In the genomic region with DNA sequence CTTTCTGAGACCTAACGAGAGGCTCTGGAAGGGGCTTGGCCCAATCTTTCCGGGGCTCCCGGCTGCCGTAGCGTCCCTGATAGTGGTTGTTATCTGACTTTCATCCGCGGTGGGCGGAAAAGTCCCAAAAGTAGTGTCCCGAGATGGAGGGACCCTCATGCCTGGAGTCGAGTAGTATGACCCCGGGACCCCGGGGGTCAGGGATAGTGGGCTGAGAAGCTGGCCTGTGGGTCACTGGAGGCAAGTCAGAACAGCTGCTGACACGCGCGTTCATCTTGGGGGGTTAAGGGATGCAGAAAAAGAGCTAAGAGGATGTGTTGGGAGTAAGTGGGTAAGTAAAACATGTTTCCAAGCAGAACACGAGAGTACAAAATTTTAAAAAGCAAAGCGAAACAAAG, we compare ENCODE assay signal across 10 cellular contexts.
DNase-seq lines count a peak whose midpoint lies in the region; TF ChIP-seq lines count a peak whose summit lies in the region.
"Had no signal": no experiment of that assay in that cellular context is flagged by ENCODE, and none has a peak within 500 bp of the region (broad histone marks: within the 10 kb centered on the region; RNA-seq: fewer than 3 reads in every experiment).

No MANE protein-coding gene starts in this region.

- H3K9ac ChIP-seq in NT2/D1 (ENCODE audit: insufficient read length, low read depth) (no peak overlapping the region), neuronal stem cell (ENCODE audit: low read depth, low read length, poor library complexity) (no peak overlapping the region)

- H3K79me1 ChIP-seq in neuronal stem cell (ENCODE audit: low read depth, low read length) = no peaks in the 10 kb centered on the region

- H3K4me3 ChIP-seq in NT2/D1 (ENCODE audit: insufficient read length, low read depth) = peak overlapping the region; percentile 21
- H3K4me3 ChIP-seq in esophagus muscularis mucosa = peak overlapping the region; percentile 19 to 38 (median 26)
- H3K4me3 ChIP-seq in neuronal stem cell (ENCODE audit: low read length in 2 of 2) = no peak overlapping the region

- DNase-seq in C1 segment of cervical spinal cord (lab: John Stamatoyannopoulos, UW) (peak in 9 of 14 donors; percentile 21 to 84 (median 58)), NT2/D1 (ENCODE audit: low read depth, low spot score) (no peak), esophagus muscularis mucosa (ENCODE audit: extremely low spot score) (no peak), neuronal stem cell (ENCODE audit: low spot score) (peak; percentile 6), MCF 10A (ENCODE audit: unreplicated experiment) (no peak), NCI-H1930 (lab: John Stamatoyannopoulos, UW) (no peak), GOT3 (lab: John Stamatoyannopoulos, UW) (no peak)
- no peak for DNase-seq in stimulated activated naive CD4-positive, alpha-beta T cell treated with Interleukin-2 at 50 U/mL for 16 hours (lab: John Stamatoyannopoulos, UW)
- DNase-seq: NCI-H526 treated with DMSO at 0.1 percent for 48 hours, Right ventricle myocardium superior had no signal

- no peak overlapping the region for H2BK120ac ChIP-seq in neuronal stem cell (ENCODE audit: low read depth, low read length)

- H3K4ac ChIP-seq in neuronal stem cell (ENCODE audit: low read length) = no peak overlapping the region

- no peak overlapping the region for H2BK5ac ChIP-seq in neuronal stem cell (ENCODE audit: low read length)

- no peak overlapping the region for H4K8ac ChIP-seq in neuronal stem cell (ENCODE audit: low read depth, low read length)

- no peak overlapping the region for H2BK12ac ChIP-seq in neuronal stem cell (ENCODE audit: low read length)

- POLR2A ChIA-PET in MCF 10A (lab: Yijun Ruan, JAX) = no interaction called here

- intact Hi-C loops in esophagus muscularis mucosa (cut with DNase I) (no loop called here), MCF 10A (cut with micrococcal nuclease) (no loop called here)

- no peak overlapping the region for H3K14ac ChIP-seq in neuronal stem cell (ENCODE audit: low read length)

- WGBS in esophagus muscularis mucosa = 26% methylated on average over 16 of the region's 17 CpGs
- no CpG with 5 or more reads among the region's 17 CpGs for WGBS in neuronal stem cell (ENCODE audit: extremely low coverage in 2 of 2, insufficient read length in 2 of 2, insufficient replicate concordance in 1 of 2), 2 donors

- no peak overlapping the region for H2BK15ac ChIP-seq in neuronal stem cell (ENCODE audit: low read length)

- no peaks in the 10 kb centered on the region for H3K4me1 Mint-ChIP-seq in MCF 10A (ENCODE audit: insufficient read depth, unreplicated experiment)

- peaks cover 2% of the 10 kb centered on the region; the same call in 1 of the 2 replicates for H3K9me3 ChIP-seq in NT2/D1 (ENCODE audit: insufficient read depth, low read length)
- no peaks in the 10 kb centered on the region for H3K9me3 ChIP-seq in esophagus muscularis mucosa
- no peaks in the 10 kb centered on the region for H3K9me3 ChIP-seq in neuronal stem cell (replicated peaks in 1 of 2; ENCODE audit: control insufficient read depth in 2 of 2, insufficient read depth in 1 of 2, low read depth in 1 of 2, low read length in 2 of 2)

- no peaks in the 10 kb centered on the region for H3K36me3 ChIP-seq in NT2/D1 (ENCODE audit: insufficient read depth, insufficient read length, low read length)
- no peaks in the 10 kb centered on the region for H3K36me3 ChIP-seq in esophagus muscularis mucosa
- no peaks in the 10 kb centered on the region for H3K36me3 ChIP-seq in neuronal stem cell (replicated peaks in 1 of 2; ENCODE audit: control insufficient read depth in 2 of 2, insufficient read depth in 2 of 2, low read length in 2 of 2)

- no peak for TF ChIP-seq CTCF in esophagus muscularis mucosa (IDR thresholded peaks at IDR 0.05)
- no peak for TF ChIP-seq CTCF in MCF 10A (IDR thresholded peaks at IDR 0.05; ENCODE audit: unreplicated experiment)

- CTCF ChIA-PET in MCF 10A (lab: Yijun Ruan, JAX) = interaction anchor here (0.9 kb wide), 1 partner anchor 33 kb away, joined by 3 read pairs; no protein-coding TSS in a partner anchor

- H3K4me3 Mint-ChIP-seq in MCF 10A (ENCODE audit: unreplicated experiment) = no peak overlapping the region

- no peak overlapping the region for H3K23ac ChIP-seq in neuronal stem cell (ENCODE audit: low read depth, low read length, poor library complexity)

- no peak for TF ChIP-seq EP300 in esophagus muscularis mucosa (IDR thresholded peaks at IDR 0.05)

- peak overlapping the region; percentile 77 for H2AFZ ChIP-seq in neuronal stem cell (ENCODE audit: low read length)

- peak overlapping the region; percentile 46 for H3K18ac ChIP-seq in neuronal stem cell (ENCODE audit: low read length)

- no TSS peak for BruUV-seq in MCF 10A (replicated peaks; lab: Mats Ljungman, UMichigan)

- no peaks in the 10 kb centered on the region for H3K9me3 Mint-ChIP-seq in MCF 10A (ENCODE audit: unreplicated experiment)

- H3K27ac Mint-ChIP-seq in MCF 10A (ENCODE audit: low read depth, unreplicated experiment) = no peak overlapping the region

- H3K27me3 ChIP-seq in NT2/D1 (ENCODE audit: insufficient read depth, insufficient read length) (peaks cover 71% of the 10 kb centered on the region), esophagus muscularis mucosa (peaks cover 0 to 57% (median 11%) of the 10 kb centered on the region in 4 donors), neuronal stem cell (ENCODE audit: control insufficient read depth in 3 of 3, insufficient read depth in 3 of 3, low read depth in 1 of 3, low read length in 3 of 3) (peaks cover 13 to 74% (median 53%) of the 10 kb centered on the region in 3 experiments)

- H2AK5ac ChIP-seq in neuronal stem cell (ENCODE audit: low read depth, low read length) = no peak overlapping the region

- peaks cover 21% of the 10 kb centered on the region for H3K27me3 Mint-ChIP-seq in MCF 10A (ENCODE audit: insufficient read depth, unreplicated experiment)

- peak overlapping the region; percentile 54 for H3K4me2 ChIP-seq in neuronal stem cell (ENCODE audit: insufficient read depth, low read length, poor library complexity, severe bottlenecking)

- H3K4me1 ChIP-seq in NT2/D1 (ENCODE audit: insufficient read depth, insufficient read length) = no peaks in the 10 kb centered on the region
- peaks cover 31 to 59% (median 52%) of the 10 kb centered on the region in 4 donors for H3K4me1 ChIP-seq in esophagus muscularis mucosa
- H3K4me1 ChIP-seq in neuronal stem cell (ENCODE audit: control insufficient read depth in 2 of 2, insufficient read depth in 1 of 2, low read depth in 1 of 2, low read length in 2 of 2) = peaks cover 6 to 17% of the 10 kb centered on the region in 2 donors

- H4K91ac ChIP-seq in neuronal stem cell (ENCODE audit: low read depth, low read length, poor library complexity) = no peak overlapping the region

- TF ChIP-seq POLR2A in esophagus muscularis mucosa (IDR thresholded peaks at IDR 0.05; ENCODE audit: low read depth) = no peak

- no peaks in the 10 kb centered on the region for H3K36me3 Mint-ChIP-seq in MCF 10A (ENCODE audit: insufficient read depth, unreplicated experiment)

- H3K27ac ChIP-seq in esophagus muscularis mucosa (replicated peaks in 1 of 4) = no peak overlapping the region
- H3K27ac ChIP-seq in neuronal stem cell (replicated peaks; ENCODE audit: low read length) = no peak overlapping the region

Comparison
In these comparisons a context has a peak if more than half of its experiments do, and no peak if none do; other contexts are left out.
1. DNase-seq: peak in C1 segment of cervical spinal cord (9 of 14) and neuronal stem cell (single experiment); none in NT2/D1 (single experiment), esophagus muscularis mucosa (single experiment), MCF 10A (single experiment), NCI-H1930 (0 of 2), GOT3 (single experiment) and stimulated activated naive CD4-positive, alpha-beta T cell treated with Interleukin-2 at 50 U/mL for 16 hours (single experiment).
2. H3K4me3 ChIP-seq: peak in NT2/D1 (single experiment) and esophagus muscularis mucosa (4 of 4); none in neuronal stem cell (0 of 2).